In genomic region chr2:174334781-174335604, GRCh38 we compare ENCODE assay signal across 9 cellular contexts. TPM values are rescaled to one million over a fixed set of nuclear protein-coding genes. Genes with fewer than 3 reads are reported as not detected.
DNase-seq lines count a peak whose midpoint lies in the region; ATAC-seq, FAIRE-seq and TF ChIP-seq lines count a peak whose summit lies in the region.
"Had no signal": no experiment of that assay in that cellular context is flagged by ENCODE, and none has a peak within 500 bp of the region (broad histone marks: within the 10 kb centered on the region; RNA-seq: fewer than 3 reads in every experiment).

TSS of gene SP9 (plus strand) at chr2:174334954. CDS start at chr2:174335093, 139 bp downstream.

- peak; percentile 11; the same call in 1 of the 3 replicates for ATAC-seq in RWPE2 (ENCODE audit: low read depth)
- ATAC-seq in HG03025 (IDR thresholded peaks at IDR 0.05; ENCODE audit: low FRiP score, unreplicated experiment): no peak
- no peak for ATAC-seq in HG02973 (IDR thresholded peaks at IDR 0.05; ENCODE audit: unreplicated experiment)

- H3K4me3 ChIP-seq in AG10803 (ENCODE audit: low read length): peak within 1 kb of the TSS; percentile 65
- H3K4me3 ChIP-seq in RWPE2 (ENCODE audit: severe bottlenecking): peak within 1 kb of the TSS; percentile 18
- H3K4me3 ChIP-seq in H1 (ENCODE audit: extremely low read depth in 1 of 4, insufficient read depth in 2 of 4, low read depth in 3 of 4, low read length in 4 of 4): peak within 1 kb of the TSS; percentile 13 to 64 (median 42); a peak in 7 of 8 replicates
- peak within 1 kb of the TSS; percentile 74 to 76 for H3K4me3 ChIP-seq in neuronal stem cell (ENCODE audit: low read length in 2 of 2)

- no peak for FAIRE-seq in H1 (lab: Jason Lieb, UNC)
- FAIRE-seq: colon had no signal

- H3K79me1 ChIP-seq in H1 (ENCODE audit: low read depth, low read length) (no peaks in the 10 kb centered on the region), neuronal stem cell (ENCODE audit: low read depth, low read length) (no peaks in the 10 kb centered on the region)

- H4K91ac ChIP-seq in H1 (replicated peaks; ENCODE audit: insufficient read length, low read length): no peak within 1 kb of the TSS
- no peak within 1 kb of the TSS for H4K91ac ChIP-seq in neuronal stem cell (ENCODE audit: low read depth, low read length, poor library complexity)

- peaks cover 99% of the 10 kb centered on the region for H3K27me3 ChIP-seq in RWPE2 (ENCODE audit: insufficient read depth, poor library complexity, severe bottlenecking)
- H3K27me3 ChIP-seq in H1 (replicated peaks in 1 of 4; ENCODE audit: control insufficient read depth in 3 of 4, extremely low read depth in 1 of 4, insufficient read depth in 3 of 4, low read length in 3 of 4): peaks cover 50 to 98% (median 84%) of the 10 kb centered on the region in 4 experiments
- peaks cover 29 to 80% (median 63%) of the 10 kb centered on the region in 3 experiments for H3K27me3 ChIP-seq in neuronal stem cell (ENCODE audit: control insufficient read depth in 3 of 3, insufficient read depth in 3 of 3, low read depth in 1 of 3, low read length in 3 of 3)

- H3K27ac ChIP-seq in RWPE2 (ENCODE audit: poor library complexity, severe bottlenecking): no peak within 1 kb of the TSS
- no peak within 1 kb of the TSS for H3K27ac ChIP-seq in H1 (ENCODE audit: low read depth, low read length)
- H3K27ac ChIP-seq in neuronal stem cell (replicated peaks; ENCODE audit: low read length): no peak within 1 kb of the TSS

- H4K8ac ChIP-seq in H1 (ENCODE audit: extremely low read depth, insufficient read depth, low read length): peak within 1 kb of the TSS; percentile 18; the same call in 1 of the 2 replicates
- H4K8ac ChIP-seq in neuronal stem cell (ENCODE audit: low read depth, low read length): no peak within 1 kb of the TSS

- H3K4me1 ChIP-seq in RWPE2 (ENCODE audit: insufficient read depth, poor library complexity, severe bottlenecking) (peaks cover 5% of the 10 kb centered on the region), H1 (replicated peaks in 1 of 4; ENCODE audit: control insufficient read depth in 3 of 4, insufficient read depth in 4 of 4, low read length in 3 of 4) (peaks cover 11 to 36% (median 20%) of the 10 kb centered on the region in 4 experiments), neuronal stem cell (ENCODE audit: control insufficient read depth in 2 of 2, insufficient read depth in 1 of 2, low read depth in 1 of 2, low read length in 2 of 2) (peaks cover 21 to 22% of the 10 kb centered on the region in 2 donors)

- H3K14ac ChIP-seq in H1 (ENCODE audit: insufficient read length) (no peak within 1 kb of the TSS), neuronal stem cell (ENCODE audit: low read length) (no peak within 1 kb of the TSS)

- H3K9me3 ChIP-seq in RWPE2 (ENCODE audit: severe bottlenecking) (no peaks in the 10 kb centered on the region), H1 (ENCODE audit: insufficient read depth in 2 of 2, low read depth in 1 of 2, low read length in 1 of 2) (no peaks in the 10 kb centered on the region), neuronal stem cell (replicated peaks in 1 of 2; ENCODE audit: control insufficient read depth in 2 of 2, insufficient read depth in 1 of 2, low read depth in 1 of 2, low read length in 2 of 2) (peaks cover 0 to 3% of the 10 kb centered on the region in 2 donors)

- H2BK12ac ChIP-seq in H1 (ENCODE audit: low read depth, low read length) (0 out of 2 replicates have a peak within 1 kb of the TSS, but pooled peaks have one; percentile 85), neuronal stem cell (ENCODE audit: low read length) (no peak within 1 kb of the TSS)

- H2BK5ac ChIP-seq in H1 (ENCODE audit: low read depth, low read length) (no peak within 1 kb of the TSS), neuronal stem cell (ENCODE audit: low read length) (peak within 1 kb of the TSS; percentile 39)

- H2AFZ ChIP-seq in H1 (ENCODE audit: low read length) (no peak within 1 kb of the TSS), neuronal stem cell (ENCODE audit: low read length) (peak within 1 kb of the TSS; percentile 88)

- peak; percentile 78 for DNase-seq in AG10803 (ENCODE audit: low read depth)
- DNase-seq in GM20000 (ENCODE audit: low spot score): peak; percentile 71
- no peak for DNase-seq in RWPE2 (ENCODE audit: low spot score)
- peak in 1 of 2 experiments; percentile 89 for DNase-seq in H1 (ENCODE audit: low read depth in 1 of 2, low spot score in 2 of 2)
- peak; percentile 74 for DNase-seq in neuronal stem cell (ENCODE audit: low spot score)
- no peak for DNase-seq in amniotic stem cell (lab: John Stamatoyannopoulos, UW)

- peaks cover 19% of the 10 kb centered on the region; the same call in 1 of the 2 replicates for H3K23me2 ChIP-seq in H1 (ENCODE audit: low read depth, low read length)

- H2BK120ac ChIP-seq in H1 (replicated peaks; ENCODE audit: low read depth, low read length) (no peak within 1 kb of the TSS), neuronal stem cell (ENCODE audit: low read depth, low read length) (no peak within 1 kb of the TSS)

- H3K9ac ChIP-seq in H1 (replicated peaks in 1 of 4; ENCODE audit: extremely low read depth in 1 of 4, low read depth in 3 of 4, low read length in 3 of 4) (no peak within 1 kb of the TSS), neuronal stem cell (ENCODE audit: low read depth, low read length, poor library complexity) (no peak within 1 kb of the TSS)

- no peak within 1 kb of the TSS for H3K56ac ChIP-seq in H1 (replicated peaks; ENCODE audit: insufficient read length, low read depth, low read length)

- H2AK5ac ChIP-seq in H1 (ENCODE audit: low read depth, low read length) (no peak within 1 kb of the TSS; the same call in 1 of the 2 replicates), neuronal stem cell (ENCODE audit: low read depth, low read length) (no peak within 1 kb of the TSS)

- 2% methylated on average over 50 of the region's 55 CpGs; no CpG with 5 or more reads in 1 of the 2 experiments for whole genome bisulfite sequencing in H1 (ENCODE audit: extremely low coverage in 1 of 2, insufficient coverage in 1 of 2, insufficient read length in 1 of 2, insufficient replicate concordance in 2 of 2, low coverage in 1 of 2, low lambda C conversion rate in 2 of 2, missing lambda C conversion rate in 1 of 2), 2 experiments
- WGBS in neuronal stem cell (ENCODE audit: extremely low coverage in 2 of 2, insufficient read length in 2 of 2, insufficient replicate concordance in 1 of 2), 2 donors: no CpG with 5 or more reads among the region's 55 CpGs

- peak within 1 kb of the TSS; percentile 78 for H3K18ac ChIP-seq in H1 (ENCODE audit: extremely low read depth, low read length)
- H3K18ac ChIP-seq in neuronal stem cell (ENCODE audit: low read length): peak within 1 kb of the TSS; percentile 94

- H3K4ac ChIP-seq in H1 (replicated peaks; ENCODE audit: insufficient read length, low read depth, low read length): no peak within 1 kb of the TSS
- H3K4ac ChIP-seq in neuronal stem cell (ENCODE audit: low read length): no peak within 1 kb of the TSS

- no peaks in the 10 kb centered on the region for H3K79me2 ChIP-seq in H1 (ENCODE audit: control insufficient read depth in 1 of 2, insufficient read depth in 2 of 2, low read length in 2 of 2)

- TF ChIP-seq CTCF in AG10803 (conservative IDR thresholded peaks at IDR 0.05; ENCODE audit: low read length) (no peak), GM20000 (IDR thresholded peaks at IDR 0.05; ENCODE audit: extremely low read depth, missing control alignments) (no peak), RWPE2 (IDR thresholded peaks at IDR 0.05; ENCODE audit: poor library complexity, severe bottlenecking) (no peak), H1 (IDR thresholded peaks at IDR 0.05; ENCODE audit: control extremely low read depth in 1 of 3, insufficient read depth in 1 of 3, low read depth in 1 of 3, low read length in 3 of 3) (no peak)

- POLR2A ChIA-PET in H1 (lab: Charles Lee; ENCODE audit: partially characterized antibody): interaction anchor here (0.9 to 2.0 kb wide), 3 partner anchors 9 to 11 kb away, joined by 3 to 7 read pairs (median 5); no protein-coding TSS in a partner anchor

- H4K20me1 ChIP-seq in H1 (replicated peaks in 1 of 2; ENCODE audit: control insufficient read depth in 1 of 2, insufficient read depth in 2 of 2, low read length in 2 of 2): peaks cover 3 to 11% of the 10 kb centered on the region in 2 experiments

- H3K23ac ChIP-seq in H1 (ENCODE audit: insufficient read length): no peak within 1 kb of the TSS
- peak within 1 kb of the TSS; percentile 80 for H3K23ac ChIP-seq in neuronal stem cell (ENCODE audit: low read depth, low read length, poor library complexity)

- H2BK20ac ChIP-seq in H1 (ENCODE audit: low read length): no peak within 1 kb of the TSS

- H3K4me2 ChIP-seq in H1 (ENCODE audit: insufficient read depth in 1 of 2, low read depth in 2 of 2, low read length in 2 of 2): peak within 1 kb of the TSS; percentile 84 to 88
- peak within 1 kb of the TSS; percentile 91 for H3K4me2 ChIP-seq in neuronal stem cell (ENCODE audit: insufficient read depth, low read length, poor library complexity, severe bottlenecking)

- TF ChIP-seq EP300 in H1 (IDR thresholded peaks at IDR 0.05; ENCODE audit: borderline replicate concordance in 1 of 2, low read depth in 2 of 2, low read length in 2 of 2): no peak

- no peak within 1 kb of the TSS for H4K5ac ChIP-seq in H1 (ENCODE audit: insufficient read length, low read depth, low read length)

- no peak for TF ChIP-seq RAD21 in H1 (IDR thresholded peaks at IDR 0.05 in 1 of 2, conservative IDR thresholded peaks at IDR 0.05 in 1 of 2; ENCODE audit: low read depth in 2 of 2, low read length in 2 of 2)

- CTCF ChIA-PET in H1 (lab: Charles Lee; ENCODE audit: partially characterized antibody): interaction anchor here (0.6 to 1.8 kb wide), 7 partner anchors 8 to 1433 kb away, joined by 3 to 9 read pairs (median 4); no protein-coding TSS in a partner anchor

- H3K36me3 ChIP-seq in RWPE2 (ENCODE audit: low read depth) (no peaks in the 10 kb centered on the region), H1 (ENCODE audit: control insufficient read depth in 2 of 4, insufficient read depth in 4 of 4, low read length in 3 of 4) (no peaks in the 10 kb centered on the region; a peak in 1 of 8 replicates), neuronal stem cell (replicated peaks in 1 of 2; ENCODE audit: control insufficient read depth in 2 of 2, insufficient read depth in 2 of 2, low read length in 2 of 2) (peaks cover 0 to 12% of the 10 kb centered on the region in 2 donors)

- no peak for TF ChIP-seq POLR2A in H1 (IDR thresholded peaks at IDR 0.05; ENCODE audit: control extremely low read depth in 1 of 2, low read depth in 2 of 2, low read length in 2 of 2)

- peak within 1 kb of the TSS; percentile 16; the same call in 1 of the 2 replicates for H2BK15ac ChIP-seq in H1 (ENCODE audit: low read length)
- peak within 1 kb of the TSS; percentile 7 for H2BK15ac ChIP-seq in neuronal stem cell (ENCODE audit: low read length)

RNA-seq across cellular contexts. Expression of gene SP9, which starts in this region (rescaled TPM):
- 0.11 TPM in 2 replicates for total RNA-seq in H1 (2021; fragmentation: NEBNext Ultra II Directional; extraction: Animal tissue kit (Norgen Biotek cat#: 25700))
- 0.03 and 0.06 TPM in 2 replicates for polyA plus RNA-seq in H1 (2011; rRNA removed)
- 0.05 TPM for polyA plus RNA-seq in H1 (2011; cell fraction: cytosol; rRNA removed)
- 0.09 TPM for polyA plus RNA-seq in H1 (2011; cell fraction: nucleus; rRNA removed)
- polyA plus RNA-seq in H1 (2012, experiment 1 of 2): not detected in 4 replicates
- polyA plus RNA-seq in H1 (2012, experiment 2 of 2): not detected
- 0.04 TPM for polyA plus RNA-seq in H1 (2013, experiment 1 of 2)
- 0.07 TPM for polyA plus RNA-seq in H1 (2013, experiment 2 of 2)
- polyA minus RNA-seq in H1 (2011; rRNA and poly(A)+ RNA removed): not detected in 2 replicates
- not detected for polyA minus RNA-seq in H1 (2011; cell fraction: cytosol; rRNA and poly(A)+ RNA removed)
- not detected for polyA minus RNA-seq in H1 (2011; cell fraction: nucleus; rRNA and poly(A)+ RNA removed)
- 0.11 TPM for polyA plus RNA-seq in neuronal stem cell (2013, experiment 1 of 2)
- polyA plus RNA-seq in neuronal stem cell (2013, experiment 2 of 2): 0.10 TPM

Comparison
In these comparisons a context has a peak if more than half of its experiments do, and no peak if none do; other contexts are left out.
1. DNase-seq: peak in AG10803 (single experiment), GM20000 (single experiment) and neuronal stem cell (single experiment); none in RWPE2 (single experiment) and amniotic stem cell (single experiment).
2. H3K4me3 ChIP-seq: peak in every context shown above with its lines; median percentile 75 in neuronal stem cell; 65 in AG10803; 42 in H1; 18 in RWPE2.